ENCODE assay signal across 14 cellular contexts in genomic region chr2:212076456-212076855, GRCh38.
"Had no signal": no experiment of that assay in that cellular context is flagged by ENCODE, and none has a peak within 500 bp of the region (broad histone marks: within the 10 kb centered on the region; RNA-seq: fewer than 3 reads in every experiment).

No MANE protein-coding gene starts in this region.

- H3K27ac ChIP-seq: breast epithelium, upper lobe of left lung, VCaP had no signal

- H3K4me1 ChIP-seq: breast epithelium, upper lobe of left lung had no signal

- H3K36me3 ChIP-seq: breast epithelium, upper lobe of left lung had no signal

- H3K27me3 ChIP-seq: breast epithelium, upper lobe of left lung had no signal

- H3K4me3 ChIP-seq: breast epithelium, lung, mucosa of descending colon, upper lobe of left lung had no signal

- H3K9me3 ChIP-seq: breast epithelium, mucosa of descending colon, upper lobe of left lung had no signal

- DNase-seq: activated CD4-positive, alpha-beta memory T cell treated with anti-CD3 and anti-CD28 coated beads, Interleukin-2, amount 10 ng/mL, durations not matched to agents 7 days and 5 days; activated T-cell treated with anti-CD3 and anti-CD28 coated beads, Interleukin-2, amount 50 U/mL, for 72 hours; aorta; endodermal cell; left cardiac atrium; mucosa of descending colon; naive thymus-derived CD8-positive, alpha-beta T cell; stimulated activated CD4-positive, alpha-beta T cell treated with anti-CD3 and anti-CD28 coated beads, Interleukin-12 subunit alpha, Interleukin-12 subunit beta, amount 100 ng/mL, for 4 hours; stimulated activated naive CD4-positive, alpha-beta T cell; substantia nigra; upper lobe of left lung had no signal

- ATAC-seq: activated T-cell treated with anti-CD3 and anti-CD28 coated beads, Interleukin-2, amount 50 U/mL, for 72 hours; left cardiac atrium; mucosa of descending colon; naive thymus-derived CD8-positive, alpha-beta T cell had no signal
